Comparison of ENCODE assay signal across 21 cellular contexts in genomic region chr10:12995425-12995861, GRCh38. TPM values are rescaled to one million over a fixed set of nuclear protein-coding genes. Genes with fewer than 3 reads are reported as not detected.
DNase-seq lines count a peak whose midpoint lies in the region; ATAC-seq, FAIRE-seq and TF ChIP-seq lines count a peak whose summit lies in the region.
"Had no signal": no experiment of that assay in that cellular context is flagged by ENCODE, and none has a peak within 500 bp of the region (broad histone marks: within the 10 kb centered on the region; RNA-seq: fewer than 3 reads in every experiment).

No MANE protein-coding gene starts in this region.

- 62% methylated on average over 8 of the region's 8 CpGs for WGBS in prostate gland

- TF ChIP-seq CTCF in endothelial cell of umbilical vein (IDR thresholded peaks at IDR 0.05; ENCODE audit: extremely low read depth in 1 of 2, insufficient read depth in 1 of 2, low read depth in 1 of 2, low read length in 2 of 2) (no peak), neural crest cell (conservative IDR thresholded peaks at IDR 0.05) (no peak), thoracic aorta (IDR thresholded peaks at IDR 0.05) (no peak), prostate gland (IDR thresholded peaks at IDR 0.05) (no peak), upper lobe of right lung (IDR thresholded peaks at IDR 0.05) (no peak)

- H3K4me2 ChIP-seq in endothelial cell of umbilical vein (ENCODE audit: insufficient read depth, low read length), result no peak overlapping the region

- dilution Hi-C loops in endothelial cell of umbilical vein (cut with MboI; ENCODE audit: extremely low pct_ligation_motif_present, low sequenced_read_pairs), result no loop called here

- H3K9me3 Mint-ChIP-seq in neural crest cell, result no peaks in the 10 kb centered on the region

- CTCF ChIA-PET in endothelial cell of umbilical vein (lab: Charles Lee), result no interaction called here

- peaks cover 17% of the 10 kb centered on the region for H3K27me3 Mint-ChIP-seq in neural crest cell (ENCODE audit: low read depth)

- no peak overlapping the region for H2AFZ ChIP-seq in endothelial cell of umbilical vein (ENCODE audit: low read depth, low read length)

- H3K9me1 ChIP-seq in endothelial cell of umbilical vein (replicated peaks; ENCODE audit: control insufficient read depth, extremely low read depth, insufficient read depth, low read length), result no peaks in the 10 kb centered on the region

- no peaks in the 10 kb centered on the region for H3K79me2 ChIP-seq in endothelial cell of umbilical vein (ENCODE audit: control insufficient read depth, insufficient read depth, low read length)

- intact Hi-C loops in endothelial cell of umbilical vein (cut with micrococcal nuclease) (no loop called here), prostate gland (cut with DNase I) (no loop called here), upper lobe of right lung (cut with DNase I) (no loop called here)

- POLR2A ChIA-PET in endothelial cell of umbilical vein (lab: Charles Lee), result no interaction called here

- H3K27ac ChIP-seq in endothelial cell of umbilical vein (ENCODE audit: insufficient read depth, low read depth, low read length), result no peak overlapping the region
- H3K27ac ChIP-seq in thoracic aorta, result peak overlapping the region; percentile 28 to 54
- no peak overlapping the region for H3K27ac ChIP-seq in prostate gland
- no peak overlapping the region for H3K27ac ChIP-seq in upper lobe of right lung

- peak overlapping the region; percentile 40 for H3K27ac Mint-ChIP-seq in neural crest cell (ENCODE audit: unreplicated experiment)

- no peak overlapping the region for H3K4me3 Mint-ChIP-seq in neural crest cell

- BruUV-seq in endothelial cell of umbilical vein (replicated peaks; lab: Mats Ljungman, UMichigan), result no TSS peak

- H3K9ac ChIP-seq in endothelial cell of umbilical vein (replicated peaks; ENCODE audit: extremely low read depth, insufficient read depth, low read length), result no peak overlapping the region

- H3K36me3 Mint-ChIP-seq in neural crest cell (ENCODE audit: low read depth), result no peaks in the 10 kb centered on the region

- H3K4me3 ChIP-seq in endothelial cell of umbilical vein (replicated peaks in 1 of 3; ENCODE audit: insufficient read depth in 1 of 3, low read depth in 1 of 3, low read length in 3 of 3) (no peak overlapping the region), thoracic aorta (no peak overlapping the region), prostate gland (no peak overlapping the region), upper lobe of right lung (no peak overlapping the region)

- H3K9me3 ChIP-seq in endothelial cell of umbilical vein (replicated peaks; ENCODE audit: control insufficient read depth, insufficient read depth, low read length) (no peaks in the 10 kb centered on the region), thoracic aorta (no peaks in the 10 kb centered on the region), prostate gland (no peaks in the 10 kb centered on the region), upper lobe of right lung (no peaks in the 10 kb centered on the region)

- TF ChIP-seq POLR2A in endothelial cell of umbilical vein (IDR thresholded peaks at IDR 0.05; ENCODE audit: low read depth, low read length) (no peak), prostate gland (IDR thresholded peaks at IDR 0.05) (no peak), GM12891 (IDR thresholded peaks at IDR 0.05; ENCODE audit: low read depth, low read length) (no peak)

- H3K4me1 ChIP-seq in endothelial cell of umbilical vein (ENCODE audit: control insufficient read depth, extremely low read depth, insufficient read depth, low read length) (no peaks in the 10 kb centered on the region), thoracic aorta (ENCODE audit: control insufficient read depth in 1 of 2, low read depth in 2 of 2) (peaks cover 14 to 50% of the 10 kb centered on the region in 2 donors), prostate gland (replicated peaks) (peaks cover 5% of the 10 kb centered on the region), upper lobe of right lung (no peaks in the 10 kb centered on the region)

- no peaks in the 10 kb centered on the region for H4K20me1 ChIP-seq in endothelial cell of umbilical vein (replicated peaks; ENCODE audit: control insufficient read depth, extremely low read depth, insufficient read depth, low read length)

- H3K36me3 ChIP-seq in endothelial cell of umbilical vein (ENCODE audit: control insufficient read depth in 2 of 2, extremely low read depth in 1 of 2, insufficient read depth in 2 of 2, low read length in 2 of 2), result no peaks in the 10 kb centered on the region
- H3K36me3 ChIP-seq in thoracic aorta, result no peaks in the 10 kb centered on the region
- H3K36me3 ChIP-seq in prostate gland, result no peaks in the 10 kb centered on the region
- no peaks in the 10 kb centered on the region for H3K36me3 ChIP-seq in upper lobe of right lung

- DNase-seq in SW480 (ENCODE audit: low spot score) (peak; percentile 53), endothelial cell of umbilical vein (ENCODE audit: low read depth, low spot score) (peak; percentile 51), neural crest cell (ENCODE audit: low read depth, low spot score) (no peak), thoracic aorta (ENCODE audit: low spot score) (no peak), LoVo (ENCODE audit: low spot score) (no peak), prostate gland (ENCODE audit: low spot score) (no peak), GM12891 (ENCODE audit: insufficient read length, low spot score) (no peak), upper lobe of right lung (no peak)
- DNase-seq: EL; GF-D8; KG1; NCI-H1092 treated with DMSO at 0.1 percent for 48 hours; NCI-H1436 treated with DMSO at 0.1 percent for 48 hours; NCI-H1930; NCI-H226; NCI-H510A treated with DMSO at 0.1 percent for 48 hours; NCI-H748 treated with DMSO at 0.1 percent for 48 hours; NK-92 treated with Interleukin-12 subunit alpha and Interleukin-12 subunit beta, amount 100 ng/mL, for 24 hours had no signal

- H3K27me3 ChIP-seq in endothelial cell of umbilical vein (ENCODE audit: control insufficient read depth in 2 of 2, insufficient read depth in 2 of 2, low read length in 2 of 2) (peaks cover 3 to 6% of the 10 kb centered on the region in 2 experiments), thoracic aorta (replicated peaks; ENCODE audit: insufficient read depth) (no peaks in the 10 kb centered on the region), prostate gland (replicated peaks; ENCODE audit: insufficient read depth) (no peaks in the 10 kb centered on the region), upper lobe of right lung (peaks cover 2% of the 10 kb centered on the region)

- ATAC-seq in thoracic aorta (ENCODE audit: insufficient number of reproducible peaks, low FRiP score, low read depth) (peak; percentile 10), upper lobe of right lung (no peak)
- ATAC-seq: HCT116 had no signal

- no peak for FAIRE-seq in endothelial cell of umbilical vein (lab: Jason Lieb, UNC)
- FAIRE-seq in GM12891 (lab: Jason Lieb, UNC), result no peak
- FAIRE-seq: A204.1, H1 had no signal

- H3K4me1 Mint-ChIP-seq in neural crest cell, result peaks cover 15% of the 10 kb centered on the region

TF ChIP-seq in endothelial cell of umbilical vein, 7 proteins besides CTCF, POLR2A, EP300 and RAD21:
- TF ChIP-seq POLR2AphosphoS5 (IDR thresholded peaks at IDR 0.05; ENCODE audit: insufficient read depth, low read depth, low read length) (no peak), FOS (IDR thresholded peaks at IDR 0.05; ENCODE audit: borderline replicate concordance, insufficient read depth, low read length) (no peak), EZH2 (IDR thresholded peaks at IDR 0.05; ENCODE audit: borderline replicate concordance, low read depth, low read length, severe bottlenecking) (no peak), MAX (IDR thresholded peaks at IDR 0.05; ENCODE audit: insufficient read depth, insufficient read length) (no peak), MYC (IDR thresholded peaks at IDR 0.05; ENCODE audit: low read depth, low read length) (no peak), GATA2 (IDR thresholded peaks at IDR 0.05; ENCODE audit: insufficient read depth, insufficient read length, low read depth, low read length) (no peak), JUN (IDR thresholded peaks at IDR 0.05; ENCODE audit: borderline replicate concordance, insufficient read depth, insufficient read length, low read depth) (no peak)
TF ChIP-seq in endothelial cell of umbilical vein: peak in this region for 0.

TF ChIP-seq in GM12891, 5 proteins besides CTCF, POLR2A, EP300 and RAD21:
- TF ChIP-seq PAX5 (IDR thresholded peaks at IDR 0.05; ENCODE audit: insufficient read depth, low read length, severe bottlenecking), result no peak
- TF ChIP-seq SPI1 (IDR thresholded peaks at IDR 0.05; ENCODE audit: low read depth, low read length), result no peak
- TF ChIP-seq TAF1 (IDR thresholded peaks at IDR 0.05; ENCODE audit: low read depth, low read length), result no peak
- no peak for TF ChIP-seq POU2F2 (IDR thresholded peaks at IDR 0.05; ENCODE audit: low read depth, low read length)
- no peak for TF ChIP-seq POLR2AphosphoS5 (IDR thresholded peaks at IDR 0.05; ENCODE audit: low read depth, low read length)
TF ChIP-seq in GM12891: peak in this region for 0.

RNA-seq across cellular contexts. Expression of gene CCDC3, which starts 6.1 kb away (rescaled TPM):
- 1.2 and 1.4 TPM in 2 replicates for total RNA-seq in endothelial cell of umbilical vein
- 0.90 and 1.2 TPM in 2 replicates for polyA plus RNA-seq in endothelial cell of umbilical vein
- 0.78 and 1.2 TPM in 2 replicates for polyA plus RNA-seq in endothelial cell of umbilical vein (2011; cell fraction: cytosol; rRNA removed)
- 0.13 and 0.47 TPM in 2 replicates for polyA plus RNA-seq in endothelial cell of umbilical vein (2011; cell fraction: nucleus; rRNA removed)
- polyA plus RNA-seq in endothelial cell of umbilical vein (2012), result 0.05 TPM in 2 replicates
- 0.24 and 0.85 TPM in 2 replicates for polyA minus RNA-seq in endothelial cell of umbilical vein
- not detected for polyA minus RNA-seq in endothelial cell of umbilical vein (2011; cell fraction: cytosol; rRNA and poly(A)+ RNA removed)
- polyA minus RNA-seq in endothelial cell of umbilical vein (2011; cell fraction: nucleus; rRNA and poly(A)+ RNA removed), result 0.29 TPM in 1 of 2 replicates, not detected in the other
- 6.1 and 6.4 TPM in 2 replicates for total RNA-seq in neural crest cell
- 100 to 1,000 TPM; 127 to 137 TPM for total RNA-seq in thoracic aorta
- total RNA-seq in prostate gland, result 10 to 100 TPM; 17.6 to 41.8 TPM
- 0.03 TPM for polyA plus RNA-seq in GM12891 (2012; ENCODE audit: low read depth, missing spikeins)
- total RNA-seq in upper lobe of right lung, result 10.2 TPM

Comparison
In these comparisons a context has a peak if more than half of its experiments do, and no peak if none do; other contexts are left out.
1. DNase-seq: peak in SW480 (single experiment) and endothelial cell of umbilical vein (single experiment); none in neural crest cell (single experiment), thoracic aorta (single experiment), LoVo (single experiment), prostate gland (single experiment), GM12891 (single experiment) and upper lobe of right lung (single experiment).
2. H3K27ac ChIP-seq: peak in thoracic aorta (2 of 2); none in endothelial cell of umbilical vein (single experiment), prostate gland (0 of 2) and upper lobe of right lung (single experiment).